10 cellular contexts compared by ENCODE assay signal in genomic region chr5:152462021-152462721, GRCh38. TPM values are rescaled to one million over a fixed set of nuclear protein-coding genes. Genes with fewer than 3 reads are reported as not detected.
DNase-seq lines count a peak whose midpoint lies in the region; ATAC-seq and TF ChIP-seq lines count a peak whose summit lies in the region.
"Had no signal": no experiment of that assay in that cellular context is flagged by ENCODE, and none has a peak within 500 bp of the region (broad histone marks: within the 10 kb centered on the region; RNA-seq: fewer than 3 reads in every experiment).

No MANE protein-coding gene starts in this region.

- peaks cover 3% of the 10 kb centered on the region for H3K27me3 Mint-ChIP-seq in mesothelial cell of epicardium (ENCODE audit: low read depth)

- H3K4me1 Mint-ChIP-seq in mesothelial cell of epicardium = peaks cover 14% of the 10 kb centered on the region
- H3K4me1 Mint-ChIP-seq in stimulated activated effector memory CD8-positive, alpha-beta T cell treated with anti-CD3 and anti-CD28 coated beads, Interleukin-12 subunit alpha, Interleukin-12 subunit beta, amount 100 ng/mL, for 72 hours = no peaks in the 10 kb centered on the region

- ATAC-seq in GM18519 (IDR thresholded peaks at IDR 0.05; ENCODE audit: low FRiP score, unreplicated experiment) = peak; percentile 93
- peak; percentile 84 for ATAC-seq in GM21737 (IDR thresholded peaks at IDR 0.05; ENCODE audit: unreplicated experiment)
- ATAC-seq in HG03521 (IDR thresholded peaks at IDR 0.05; ENCODE audit: unreplicated experiment) = peak; percentile 76
- ATAC-seq in stimulated activated effector memory CD8-positive, alpha-beta T cell treated with anti-CD3 and anti-CD28 coated beads, Interleukin-12 subunit alpha, Interleukin-12 subunit beta, amount 100 ng/mL, for 72 hours = no peak

- H3K4me3 ChIP-seq in coronary artery = no peak overlapping the region

- TF ChIP-seq CTCF in mesothelial cell of epicardium (IDR thresholded peaks at IDR 0.05; ENCODE audit: unreplicated experiment) = no peak
- no peak for TF ChIP-seq CTCF in coronary artery (IDR thresholded peaks at IDR 0.05)

- no peaks in the 10 kb centered on the region for H3K9me3 Mint-ChIP-seq in mesothelial cell of epicardium
- no peaks in the 10 kb centered on the region for H3K9me3 Mint-ChIP-seq in stimulated activated effector memory CD8-positive, alpha-beta T cell treated with anti-CD3 and anti-CD28 coated beads, Interleukin-12 subunit alpha, Interleukin-12 subunit beta, amount 100 ng/mL, for 72 hours

- H3K27ac Mint-ChIP-seq in mesothelial cell of epicardium = peak overlapping the region; percentile 26
- H3K27ac Mint-ChIP-seq in stimulated activated effector memory CD8-positive, alpha-beta T cell treated with anti-CD3 and anti-CD28 coated beads, Interleukin-12 subunit alpha, Interleukin-12 subunit beta, amount 100 ng/mL, for 72 hours = no peak overlapping the region

- H3K36me3 Mint-ChIP-seq in mesothelial cell of epicardium = no peaks in the 10 kb centered on the region
- H3K36me3 Mint-ChIP-seq in stimulated activated effector memory CD8-positive, alpha-beta T cell treated with anti-CD3 and anti-CD28 coated beads, Interleukin-12 subunit alpha, Interleukin-12 subunit beta, amount 100 ng/mL, for 72 hours = no peaks in the 10 kb centered on the region

- DNase-seq in mesothelial cell of epicardium (ENCODE audit: low spot score in 2 of 2, unreplicated experiment in 2 of 2) (no peak), cerebellar cortex (ENCODE audit: low spot score) (no peak), AG08395 (ENCODE audit: low spot score) (no peak), coronary artery (ENCODE audit: low spot score) (no peak)
- no peak for DNase-seq in stimulated activated effector memory CD8-positive, alpha-beta T cell treated with anti-CD3 and anti-CD28 coated beads, Interleukin-12 subunit alpha, Interleukin-12 subunit beta, amount 100 ng/mL, for 72 hours (ENCODE audit: low spot score in 2 of 2)

- no peak overlapping the region for H3K27ac ChIP-seq in coronary artery

- H3K4me3 Mint-ChIP-seq in mesothelial cell of epicardium = no peak overlapping the region
- no peak overlapping the region for H3K4me3 Mint-ChIP-seq in stimulated activated effector memory CD8-positive, alpha-beta T cell treated with anti-CD3 and anti-CD28 coated beads, Interleukin-12 subunit alpha, Interleukin-12 subunit beta, amount 100 ng/mL, for 72 hours

RNA-seq across cellular contexts. Expression of gene NMUR2, which starts 57.1 kb away (rescaled TPM):
- 1.7 to 1.9 TPM (median 1.8 TPM) in 3 replicates for total RNA-seq in mesothelial cell of epicardium
- total RNA-seq: mononuclear cell, NCI-H460 had no signal
